25 cellular contexts compared by ENCODE assay signal in genomic region chr2:12862541-12862940, GRCh38.
"Had no signal": no experiment of that assay in that cellular context is flagged by ENCODE, and none has a peak within 500 bp of the region (broad histone marks: within the 10 kb centered on the region; RNA-seq: fewer than 3 reads in every experiment).

No MANE protein-coding gene starts in this region.

- H3K27ac ChIP-seq: body of pancreas, colonic mucosa, epithelial cell of prostate, esophagus squamous epithelium had no signal

- H3K9me3 ChIP-seq: colonic mucosa had no signal

- ATAC-seq: activated CD4-positive, alpha-beta T cell treated with anti-CD3 and anti-CD28 coated beads for 36 hours; activated naive CD8-positive, alpha-beta T cell treated with anti-CD3 and anti-CD28 coated beads, Interleukin-2, amount 50 U/mL, for 24 hours; activated T-cell treated with anti-CD3 and anti-CD28 coated beads, Interleukin-2, amount 50 U/mL, for 4 hours; activated T-helper 17 cell treated with anti-CD3 and anti-CD28 coated beads, Interleukin-2, amount 50 U/mL, for 72 hours; body of pancreas; heart left ventricle had no signal

- H3K27me3 ChIP-seq: body of pancreas, colonic mucosa, esophagus squamous epithelium, heart left ventricle had no signal

- H3K36me3 ChIP-seq: colonic mucosa, esophagus squamous epithelium, heart left ventricle had no signal

- DNase-seq: activated CD4-positive, alpha-beta memory T cell treated with anti-CD3 and anti-CD28 coated beads, Interleukin-2, amount 10 ng/mL, durations not matched to agents 7 days and 5 days; activated CD4-positive, alpha-beta T cell treated with anti-CD3 and anti-CD28 coated beads for 36 hours; activated CD4-positive, alpha-beta T cell treated with anti-CD3 and anti-CD28 coated beads, Interleukin-2, amount 10 ng/mL, durations not matched to agents 24 days and 14 days; activated CD4-positive, CD25-positive, alpha-beta regulatory T cell; activated CD4-positive, CD25-positive, alpha-beta regulatory T cell treated with anti-CD3 and anti-CD28 coated beads, Interleukin-2, amount 50 U/mL, for 72 hours; activated CD8-positive, alpha-beta memory T cell treated with anti-CD3 and anti-CD28 coated beads for 24 hours; activated effector memory CD4-positive, alpha-beta T cell treated with anti-CD3 and anti-CD28 coated beads, Interleukin-2, amount 50 U/mL, for 16 hours; activated naive CD4-positive, alpha-beta T cell treated with anti-CD3 and anti-CD28 coated beads for 36 hours; activated naive CD8-positive, alpha-beta T cell treated with anti-CD3 and anti-CD28 coated beads for 36 hours; activated naive CD8-positive, alpha-beta T cell treated with anti-CD3 and anti-CD28 coated beads, Interleukin-2, amount 50 U/mL, for 24 hours; activated T-cell treated with anti-CD3 and anti-CD28 coated beads, Interleukin-2, amount 50 U/mL, for 4 hours; amniotic stem cell; aorta; body of pancreas; caudate nucleus; cerebellar nuclear complex; colonic mucosa; effector CD8-positive, alpha-beta T cell; esophagus squamous epithelium; foreskin melanocyte; glutamatergic neuron; heart left ventricle; T-helper 2 cell had no signal

- H3K4me1 ChIP-seq: body of pancreas, colonic mucosa had no signal

- H3K4me3 ChIP-seq: body of pancreas, colonic mucosa, esophagus squamous epithelium, heart left ventricle had no signal
